In genomic region chr4:71333960-71334951, GRCh38 we compare ENCODE assay signal across 26 cellular contexts. TPM values are rescaled to one million over a fixed set of nuclear protein-coding genes. Genes with fewer than 3 reads are reported as not detected.
DNase-seq lines count a peak whose midpoint lies in the region; ATAC-seq and TF ChIP-seq lines count a peak whose summit lies in the region.
"Had no signal": no experiment of that assay in that cellular context is flagged by ENCODE, and none has a peak within 500 bp of the region (broad histone marks: within the 10 kb centered on the region; RNA-seq: fewer than 3 reads in every experiment).

No MANE protein-coding gene starts in this region.

- H4K20me1 ChIP-seq in mammary epithelial cell (ENCODE audit: insufficient read depth, low read length) = no peaks in the 10 kb centered on the region

- H3K36me3 ChIP-seq in mammary epithelial cell (ENCODE audit: insufficient read depth, low read length) (no peaks in the 10 kb centered on the region), spleen (no peaks in the 10 kb centered on the region), right lobe of liver (no peaks in the 10 kb centered on the region)
- H3K36me3 ChIP-seq: SJCRH30, WERI-Rb-1 had no signal

- no peaks in the 10 kb centered on the region for H3K27me3 Mint-ChIP-seq in activated CD4-positive, alpha-beta T cell treated with anti-CD3 and anti-CD28 coated beads, Interleukin-2, amount 10 ng/mL, durations not matched to agents 24 days and 14 days

- TF ChIP-seq CTCF in mammary epithelial cell (conservative IDR thresholded peaks at IDR 0.05 in 1 of 2, IDR thresholded peaks at IDR 0.05 in 1 of 2; ENCODE audit: extremely low read depth in 1 of 2, insufficient read depth in 1 of 2, low read depth in 1 of 2, low read length in 2 of 2) (no peak), spleen (IDR thresholded peaks at IDR 0.05 in 8 of 11, conservative IDR thresholded peaks at IDR 0.05 in 3 of 11) (no peak), right lobe of liver (IDR thresholded peaks at IDR 0.05) (no peak)

- no peak overlapping the region for H3K27ac Mint-ChIP-seq in activated CD4-positive, alpha-beta T cell treated with anti-CD3 and anti-CD28 coated beads, Interleukin-2, amount 10 ng/mL, durations not matched to agents 24 days and 14 days
- H3K27ac Mint-ChIP-seq: activated naive CD8-positive, alpha-beta T cell treated with anti-CD3 and anti-CD28 coated beads for 36 hours; activated T-cell treated with anti-CD3 and anti-CD28 coated beads, Interleukin-2, amount 50 U/mL, for 72 hours; CD8-positive, alpha-beta T cell; mesothelial cell of epicardium; nephron; stimulated activated effector memory CD8-positive, alpha-beta T cell treated with anti-CD3 and anti-CD28 coated beads, Interleukin-12 subunit alpha, Interleukin-12 subunit beta, amount 100 ng/mL, for 72 hours; T-helper 17 cell had no signal

- intact Hi-C loops in mammary epithelial cell (cut with micrococcal nuclease) (no loop called here), spleen (cut with DNase I; ENCODE audit: low total_unique reads) (no loop called here), right lobe of liver (cut with DNase I) (no loop called here)
- intact Hi-C loops in activated CD4-positive, alpha-beta T cell treated with anti-CD3 and anti-CD28 coated beads, Interleukin-2, amount 10 ng/mL, durations not matched to agents 24 days and 14 days (cut with micrococcal nuclease) = no loop called here

- H3K4me1 ChIP-seq in mammary epithelial cell (ENCODE audit: insufficient read depth, low read length) (no peaks in the 10 kb centered on the region), spleen (no peaks in the 10 kb centered on the region), right lobe of liver (no peaks in the 10 kb centered on the region)
- H3K4me1 ChIP-seq: SJCRH30 had no signal

- no TSS peak for BruUV-seq in mammary epithelial cell (replicated peaks; lab: Mats Ljungman, UMichigan)

- H3K4me3 ChIP-seq in mammary epithelial cell (replicated peaks in 1 of 3; ENCODE audit: insufficient read depth in 1 of 3, low read depth in 2 of 3, low read length in 3 of 3) (no peak overlapping the region), spleen (no peak overlapping the region), right lobe of liver (no peak overlapping the region)
- H3K4me3 ChIP-seq: SJCRH30 had no signal

- no peaks in the 10 kb centered on the region for H3K36me3 Mint-ChIP-seq in activated CD4-positive, alpha-beta T cell treated with anti-CD3 and anti-CD28 coated beads, Interleukin-2, amount 10 ng/mL, durations not matched to agents 24 days and 14 days (ENCODE audit: low read depth)
- H3K36me3 Mint-ChIP-seq: activated naive CD8-positive, alpha-beta T cell treated with anti-CD3 and anti-CD28 coated beads for 36 hours; CD8-positive, alpha-beta T cell; stimulated activated effector memory CD8-positive, alpha-beta T cell treated with anti-CD3 and anti-CD28 coated beads, Interleukin-12 subunit alpha, Interleukin-12 subunit beta, amount 100 ng/mL, for 72 hours had no signal

- dilution Hi-C loops in mammary epithelial cell (cut with HindIII; ENCODE audit: low sequenced_read_pairs) = no loop called here

- H3K4me2 ChIP-seq in mammary epithelial cell (ENCODE audit: insufficient read depth, low read depth, low read length) = no peak overlapping the region
- H3K4me2 ChIP-seq: KMS-11 had no signal

- ATAC-seq in left lobe of liver (peak; percentile 16), right lobe of liver (no peak), HG03457 (IDR thresholded peaks at IDR 0.05; ENCODE audit: unreplicated experiment) (no peak)
- ATAC-seq: activated T-cell treated with anti-CD3 and anti-CD28 coated beads, Interleukin-2, amount 50 U/mL, for 72 hours; CD8-positive, alpha-beta T cell; stimulated activated effector memory CD8-positive, alpha-beta T cell treated with anti-CD3 and anti-CD28 coated beads, Interleukin-12 subunit alpha, Interleukin-12 subunit beta, amount 100 ng/mL, for 72 hours; T-helper 17 cell had no signal

- no peak overlapping the region for H2AFZ ChIP-seq in mammary epithelial cell (ENCODE audit: low read depth, low read length)

- CTCF ChIA-PET in mammary epithelial cell (lab: Charles Lee; ENCODE audit: low non-redundant PET) = no interaction called here

- H3K9me3 ChIP-seq in mammary epithelial cell (replicated peaks; ENCODE audit: insufficient read depth, low read length) = no peaks in the 10 kb centered on the region
- no peaks in the 10 kb centered on the region for H3K9me3 ChIP-seq in spleen
- no peaks in the 10 kb centered on the region for H3K9me3 ChIP-seq in right lobe of liver
- H3K9me3 ChIP-seq: SJCRH30 had no signal

- TF ChIP-seq POLR2A in spleen (IDR thresholded peaks at IDR 0.05) (no peak), right lobe of liver (IDR thresholded peaks at IDR 0.05) (no peak)

- H3K9ac ChIP-seq in mammary epithelial cell (ENCODE audit: insufficient read depth, low read length) = no peak overlapping the region
- H3K9ac ChIP-seq: KMS-11 had no signal

- H3K27ac ChIP-seq in mammary epithelial cell (ENCODE audit: insufficient read depth, low read depth, low read length) (no peak overlapping the region), spleen (no peak overlapping the region), right lobe of liver (no peak overlapping the region)
- H3K27ac ChIP-seq: KMS-11, SJCRH30, WERI-Rb-1 had no signal

- 76% methylated on average over 3 of the region's 3 CpGs for WGBS in mammary epithelial cell (ENCODE audit: low coverage, missing lambda C conversion rate)
- 76 to 92% (median 82%) methylated on average over 3 of the region's 3 CpGs for WGBS in spleen, 5 donors
- 91% methylated on average over 2 of the region's 3 CpGs for WGBS in right lobe of liver (ENCODE audit: insufficient coverage, low coverage, low lambda C conversion rate, missing lambda C conversion rate)

- DNase-seq in AG20443 (ENCODE audit: low spot score) (peak; percentile 36), LHCN-M2 (ENCODE audit: low read depth) (peak; percentile 22), mammary epithelial cell (peak; percentile 10), left lobe of liver (ENCODE audit: low spot score) (no peak), spleen (no peak), right lobe of liver (no peak)
- DNase-seq in activated CD4-positive, alpha-beta T cell treated with anti-CD3 and anti-CD28 coated beads, Interleukin-2, amount 10 ng/mL, durations not matched to agents 24 days and 14 days = no peak
- DNase-seq: activated naive CD8-positive, alpha-beta T cell treated with anti-CD3 and anti-CD28 coated beads for 36 hours; activated T-cell treated with anti-CD3 and anti-CD28 coated beads, Interleukin-2, amount 50 U/mL, for 72 hours; CD8-positive, alpha-beta T cell; central memory CD4-positive, alpha-beta T cell; DMS79 treated with DMSO at 0.1 percent for 48 hours; effector CD4-positive, alpha-beta T cell; hypothalamus; NCI-H1105 treated with DMSO at 0.1 percent for 48 hours; NCI-H526 treated with DMSO at 0.1 percent for 48 hours; retina; SJCRH30; stimulated activated CD4-positive, alpha-beta T cell treated with anti-CD3 and anti-CD28 coated beads, Interleukin-15, amount 100 ng/mL, for 24 hours; T-helper 17 cell; WERI-Rb-1 had no signal

- peaks cover 3% of the 10 kb centered on the region for H3K4me1 Mint-ChIP-seq in activated CD4-positive, alpha-beta T cell treated with anti-CD3 and anti-CD28 coated beads, Interleukin-2, amount 10 ng/mL, durations not matched to agents 24 days and 14 days
- H3K4me1 Mint-ChIP-seq: mesothelial cell of epicardium, nephron, T-helper 17 cell had no signal

- no peaks in the 10 kb centered on the region for H3K9me3 Mint-ChIP-seq in activated CD4-positive, alpha-beta T cell treated with anti-CD3 and anti-CD28 coated beads, Interleukin-2, amount 10 ng/mL, durations not matched to agents 24 days and 14 days
- H3K9me3 Mint-ChIP-seq: activated naive CD8-positive, alpha-beta T cell treated with anti-CD3 and anti-CD28 coated beads for 36 hours; CD8-positive, alpha-beta T cell had no signal

- no peaks in the 10 kb centered on the region for H3K27me3 ChIP-seq in mammary epithelial cell (ENCODE audit: insufficient read depth, low read length)
- H3K27me3 ChIP-seq in spleen (replicated peaks in 1 of 7) = no peaks in the 10 kb centered on the region
- H3K27me3 ChIP-seq in right lobe of liver = no peaks in the 10 kb centered on the region
- H3K27me3 ChIP-seq: SJCRH30 had no signal

- no peaks in the 10 kb centered on the region for H3K79me2 ChIP-seq in mammary epithelial cell (ENCODE audit: insufficient read depth, low read length)

- no peak overlapping the region for H3K4me3 Mint-ChIP-seq in activated CD4-positive, alpha-beta T cell treated with anti-CD3 and anti-CD28 coated beads, Interleukin-2, amount 10 ng/mL, durations not matched to agents 24 days and 14 days
- H3K4me3 Mint-ChIP-seq: activated naive CD8-positive, alpha-beta T cell treated with anti-CD3 and anti-CD28 coated beads for 36 hours; activated T-cell treated with anti-CD3 and anti-CD28 coated beads, Interleukin-2, amount 50 U/mL, for 72 hours; CD8-positive, alpha-beta T cell; mesothelial cell of epicardium; nephron; stimulated activated effector memory CD8-positive, alpha-beta T cell treated with anti-CD3 and anti-CD28 coated beads, Interleukin-12 subunit alpha, Interleukin-12 subunit beta, amount 100 ng/mL, for 72 hours; T-helper 17 cell had no signal

- in situ Hi-C loops in mammary epithelial cell (cut with MboI; ENCODE audit: low sequenced_read_pairs in 2 of 2) = no loop called here

RNA-seq across cellular contexts. Expression of gene SLC4A4, which starts 4.6 kb away (rescaled TPM):
- total RNA-seq in LHCN-M2 (2014; rRNA removed) = 1.5 and 1.8 TPM in 2 replicates
- polyA plus RNA-seq in LHCN-M2 (2012) = 1.5 TPM
- total RNA-seq in mammary epithelial cell = under 1 TPM in 1 of 2 donors, not detected in 1; under 0.01 TPM
- polyA plus RNA-seq in mammary epithelial cell = not detected
- not detected for polyA minus RNA-seq in mammary epithelial cell
- 24.6 TPM for total RNA-seq in left lobe of liver
- total RNA-seq in activated CD4-positive, alpha-beta T cell treated with anti-CD3 and anti-CD28 coated beads, Interleukin-2, amount 10 ng/mL, durations not matched to agents 24 days and 14 days = 0.09 and 0.21 TPM in 2 replicates
- 1 to 10 TPM in 6 of 7 donors, under 1 TPM in 1; 0.66 to 3.4 (median 2.2) TPM for total RNA-seq in spleen
- under 1 TPM; 0.07 to 0.13 (median 0.11) TPM for polyA plus RNA-seq in spleen
- 10 to 100 TPM; 16.5 to 28.7 (median 24.4) TPM for total RNA-seq in right lobe of liver

Comparison
In these comparisons a context has a peak if more than half of its experiments do, and no peak if none do; other contexts are left out.
1. DNase-seq: peak in AG20443 (single experiment), LHCN-M2 (single experiment) and mammary epithelial cell (single experiment); none in left lobe of liver (single experiment), activated CD4-positive, alpha-beta T cell treated with anti-CD3 and anti-CD28 coated beads, Interleukin-2, amount 10 ng/mL, durations not matched to agents 24 days and 14 days (single experiment), spleen (single experiment) and right lobe of liver (0 of 3).